Comparison of ENCODE assay signal across 20 cellular contexts in genomic region chr11:77833302-77833701, GRCh38.
"Had no signal": no experiment of that assay in that cellular context is flagged by ENCODE, and none has a peak within 500 bp of the region (broad histone marks: within the 10 kb centered on the region; RNA-seq: fewer than 3 reads in every experiment).

No MANE protein-coding gene starts in this region.

- H3K9me3 Mint-ChIP-seq: stimulated activated naive B cell treated with anti-CD40 and anti-IgM and Interleukin-4, amounts not matched to agents 10 μg/mL and 1 μg/mL and 100 μg/mL, for 72 hours; stimulated activated naive CD8-positive, alpha-beta T cell treated with anti-CD3 and anti-CD28 coated beads, Interleukin-15, Interleukin-2, amounts not matched to agents 100 ng/mL and 50 ng/mL, for 24 hours had no signal

- H3K36me3 Mint-ChIP-seq: stimulated activated naive B cell treated with anti-CD40 and anti-IgM and Interleukin-4, amounts not matched to agents 10 μg/mL and 1 μg/mL and 100 μg/mL, for 72 hours had no signal

- DNase-seq: cortex of kidney; gastrocnemius medialis; head of caudate nucleus; left ventricle myocardium superior; lower lobe of right lung; naive thymus-derived CD8-positive, alpha-beta T cell; nephron progenitor cell; nucleus accumbens; right cardiac atrium; sigmoid colon; spleen; stimulated activated CD4-positive, alpha-beta T cell treated with anti-CD3 and anti-CD28 coated beads, Interleukin-4, amount 100 ng/mL, for 4 hours; stimulated activated naive B cell treated with anti-CD40 and anti-IgM and Interleukin-4, amounts not matched to agents 10 μg/mL and 1 μg/mL and 100 μg/mL, for 72 hours; upper lobe of left lung had no signal

- ATAC-seq: esophagus mucosa; gastrocnemius medialis; left ventricle myocardium superior; lower lobe of right lung; naive thymus-derived CD8-positive, alpha-beta T cell; right cardiac atrium; stimulated activated naive B cell treated with anti-CD40 and anti-IgM and Interleukin-4, amounts not matched to agents 10 μg/mL and 1 μg/mL and 100 μg/mL, for 72 hours had no signal

- H3K27me3 ChIP-seq: gastrocnemius medialis, sigmoid colon, spleen, tibial nerve, upper lobe of left lung had no signal

- H3K9me3 ChIP-seq: gastrocnemius medialis, lower lobe of right lung, prostate gland, sigmoid colon, thoracic aorta, upper lobe of left lung had no signal

- H3K4me1 ChIP-seq: gastrocnemius medialis, lower lobe of right lung, prostate gland, sigmoid colon, spleen, tibial nerve, upper lobe of left lung had no signal

- H3K36me3 ChIP-seq: gastrocnemius medialis, lower lobe of right lung, prostate gland, sigmoid colon, spleen, thoracic aorta, upper lobe of left lung had no signal

- H3K27ac ChIP-seq: epithelial cell of prostate, gastrocnemius medialis, lower lobe of right lung, prostate gland, sigmoid colon, spleen, thoracic aorta, tibial nerve, upper lobe of left lung had no signal

- H3K27me3 Mint-ChIP-seq: naive thymus-derived CD8-positive, alpha-beta T cell; stimulated activated naive B cell treated with anti-CD40 and anti-IgM and Interleukin-4, amounts not matched to agents 10 μg/mL and 1 μg/mL and 100 μg/mL, for 72 hours; stimulated activated naive CD8-positive, alpha-beta T cell treated with anti-CD3 and anti-CD28 coated beads, Interleukin-15, Interleukin-2, amounts not matched to agents 100 ng/mL and 50 ng/mL, for 24 hours had no signal

- H3K4me3 Mint-ChIP-seq: naive thymus-derived CD8-positive, alpha-beta T cell; nephron progenitor cell; stimulated activated naive B cell treated with anti-CD40 and anti-IgM and Interleukin-4, amounts not matched to agents 10 μg/mL and 1 μg/mL and 100 μg/mL, for 72 hours; stimulated activated naive CD8-positive, alpha-beta T cell treated with anti-CD3 and anti-CD28 coated beads, Interleukin-15, Interleukin-2, amounts not matched to agents 100 ng/mL and 50 ng/mL, for 24 hours had no signal

- H3K4me1 Mint-ChIP-seq: nephron progenitor cell; stimulated activated naive B cell treated with anti-CD40 and anti-IgM and Interleukin-4, amounts not matched to agents 10 μg/mL and 1 μg/mL and 100 μg/mL, for 72 hours had no signal

- H3K4me3 ChIP-seq: gastrocnemius medialis, lower lobe of right lung, prostate gland, sigmoid colon, spleen, thoracic aorta, tibial nerve, upper lobe of left lung had no signal

- H3K27ac Mint-ChIP-seq: naive thymus-derived CD8-positive, alpha-beta T cell; nephron progenitor cell; stimulated activated naive B cell treated with anti-CD40 and anti-IgM and Interleukin-4, amounts not matched to agents 10 μg/mL and 1 μg/mL and 100 μg/mL, for 72 hours; stimulated activated naive CD8-positive, alpha-beta T cell treated with anti-CD3 and anti-CD28 coated beads, Interleukin-15, Interleukin-2, amounts not matched to agents 100 ng/mL and 50 ng/mL, for 24 hours had no signal
